ENCODE assay signal across 1 cellular context in the genomic region with DNA sequence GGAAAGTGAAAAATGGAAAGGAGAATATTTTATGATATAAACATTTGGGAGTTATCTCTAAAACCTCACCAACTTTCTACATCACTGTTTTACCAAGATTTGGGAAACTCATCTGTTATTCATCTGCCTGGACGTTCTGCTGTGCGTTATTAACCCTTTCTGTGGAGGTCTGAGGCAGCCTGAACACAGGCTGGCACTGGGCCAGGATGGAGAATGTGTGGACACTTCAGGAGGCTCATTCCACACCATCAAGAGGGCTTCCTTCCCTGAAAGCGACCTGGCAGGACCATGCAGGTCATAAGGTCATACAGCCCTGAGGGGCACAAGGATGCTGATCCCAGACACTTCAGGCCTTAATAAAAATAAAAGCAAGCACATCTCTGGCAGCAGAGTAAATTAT.
TF ChIP-seq lines count a peak whose summit lies in the region.

No MANE protein-coding gene starts in this region.

TF ChIP-seq in K562, 482 proteins besides CTCF, POLR2A, EP300 and RAD21 (continued from another document):
- no peak for TF ChIP-seq ZSCAN29 (IDR thresholded peaks at IDR 0.05)
